ENCODE assay signal across 8 cellular contexts in genomic region chr12:31591308-31591901, GRCh38. TPM values are rescaled to one million over a fixed set of nuclear protein-coding genes. Genes with fewer than 3 reads are reported as not detected.
DNase-seq lines count a peak whose midpoint lies in the region; ATAC-seq, FAIRE-seq and TF ChIP-seq lines count a peak whose summit lies in the region.

No MANE protein-coding gene starts in this region.

- H3K9ac ChIP-seq in SK-N-MC (ENCODE audit: insufficient read length) (no peak overlapping the region), muscle layer of colon (ENCODE audit: low read length) (peak overlapping the region; percentile 27)

- H3K4me3 ChIP-seq in ACC112 (ENCODE audit: low read depth, low read length) = peak overlapping the region; percentile 87
- peak overlapping the region; percentile 82 for H3K4me3 ChIP-seq in SK-N-MC
- H3K4me3 ChIP-seq in muscle layer of colon (ENCODE audit: low read depth in 1 of 2, low read length in 2 of 2) = peak overlapping the region; percentile 68 to 82
- H3K4me3 ChIP-seq in vagina = peak overlapping the region; percentile 73 to 87

- H3K79me2 ChIP-seq in ACC112 (ENCODE audit: control insufficient read depth, insufficient read depth, low read length, unreplicated experiment) = peaks cover 27% of the 10 kb centered on the region

- H3K27ac ChIP-seq in ACC112 (ENCODE audit: low read depth, low read length) (no peak overlapping the region), SK-N-MC (no peak overlapping the region), muscle layer of colon (ENCODE audit: low read depth, low read length) (peak overlapping the region; percentile 94), vagina (peak overlapping the region; percentile 98)

- H3K36me3 ChIP-seq in ACC112 (ENCODE audit: insufficient read depth, low read length) (no peaks in the 10 kb centered on the region), SK-N-MC (ENCODE audit: insufficient read depth, low read length) (no peaks in the 10 kb centered on the region), muscle layer of colon (ENCODE audit: insufficient read depth, low read length) (no peaks in the 10 kb centered on the region), vagina (no peaks in the 10 kb centered on the region)

- peak; percentile 12 for FAIRE-seq in GM18507 (lab: Jason Lieb, UNC)

- intact Hi-C loops in vagina (cut with DNase I) = loop anchor here (10.0 kb wide), 1 partner anchor 97 kb away; no protein-coding TSS in a partner anchor

- H3K4me1 ChIP-seq in ACC112 (ENCODE audit: control insufficient read depth, insufficient read depth, low read length, unreplicated experiment) = peaks cover 7% of the 10 kb centered on the region
- H3K4me1 ChIP-seq in muscle layer of colon (ENCODE audit: insufficient read depth, low read length) = peaks cover 10% of the 10 kb centered on the region
- peaks cover 16% of the 10 kb centered on the region for H3K4me1 ChIP-seq in vagina

- H2AFZ ChIP-seq in ACC112 (ENCODE audit: low read length, unreplicated experiment) = peak overlapping the region; percentile 98

- H3K27me3 ChIP-seq in ACC112 (ENCODE audit: insufficient read depth, low read length) (no peaks in the 10 kb centered on the region), muscle layer of colon (ENCODE audit: control insufficient read depth in 1 of 2, insufficient read depth in 2 of 2, low read length in 2 of 2) (no peaks in the 10 kb centered on the region), vagina (no peaks in the 10 kb centered on the region)

- DNase-seq in GM18507 (ENCODE audit: extremely low spot score, insufficient read length, low read depth) (no peak), SK-N-MC (ENCODE audit: low read depth, low spot score) (no peak), vagina (ENCODE audit: extremely low spot score in 2 of 2) (no peak)
- no peak for DNase-seq in activated CD4-positive, CD25-positive, alpha-beta regulatory T cell (lab: John Stamatoyannopoulos, UW)

- TF ChIP-seq CTCF in vagina (IDR thresholded peaks at IDR 0.05) = no peak

- no peak for TF ChIP-seq POLR2A in vagina (IDR thresholded peaks at IDR 0.05)

- peak; percentile 7 for ATAC-seq in HG03045 (IDR thresholded peaks at IDR 0.05; ENCODE audit: unreplicated experiment)
- ATAC-seq in esophagus mucosa = peak; percentile 8

- H3K9me3 ChIP-seq in SK-N-MC (ENCODE audit: low read depth, low read length) = no peaks in the 10 kb centered on the region
- no peaks in the 10 kb centered on the region for H3K9me3 ChIP-seq in muscle layer of colon (ENCODE audit: low read length)
- no peaks in the 10 kb centered on the region for H3K9me3 ChIP-seq in vagina

RNA-seq across cellular contexts. Expression of gene DENND5B, which starts 0.5 kb away (rescaled TPM):
- total RNA-seq in esophagus mucosa = 0.60 TPM
- 25.3 TPM for total RNA-seq in vagina

Comparison
In these comparisons a context has a peak if more than half of its experiments do, and no peak if none do; other contexts are left out.
1. H3K27ac ChIP-seq: peak in muscle layer of colon (single experiment) and vagina (single experiment); none in ACC112 (single experiment) and SK-N-MC (single experiment).
2. RNA of gene DENND5B, which starts 0.5 kb away (total RNA-seq): 25.3 TPM in vagina (single experiment); 0.60 TPM in esophagus mucosa (single experiment); every median in the first group is over 10 times any median in the second.
3. Peak in every context shown above with its lines, with median percentiles within 50 percentile points of each other: H3K4me3 ChIP-seq.